8 cellular contexts compared by ENCODE assay signal in genomic region chr2:95992102-95992501, GRCh38. TPM values are rescaled to one million over a fixed set of nuclear protein-coding genes. Genes with fewer than 3 reads are reported as not detected.
DNase-seq lines count a peak whose midpoint lies in the region; ATAC-seq and TF ChIP-seq lines count a peak whose summit lies in the region.
"Not testable (repeated sequence)": the region's sequence is repeated elsewhere in the genome, so short reads cannot be mapped to it uniquely, and the experiment has no call there.

No MANE protein-coding gene starts in this region.

- not testable (repeated sequence) for H3K18ac ChIP-seq in neuronal stem cell (ENCODE audit: low read length)

- not testable (repeated sequence) for H2BK5ac ChIP-seq in neuronal stem cell (ENCODE audit: low read length)

- in situ Hi-C loops in brain microvascular endothelial cell (cut with HindIII; ENCODE audit: low pct_ligation_motif_present, low sequenced_read_pairs), result not testable (repeated sequence)

- not testable (repeated sequence) for H3K4me1 Mint-ChIP-seq in GM23338, activated B cell treated with CpG ODN at 0.5 μM for 24 hours

- H3K14ac ChIP-seq in neuronal stem cell (ENCODE audit: low read length), result not testable (repeated sequence)

- not testable (repeated sequence) for H2BK12ac ChIP-seq in neuronal stem cell (ENCODE audit: low read length)

- H2AK5ac ChIP-seq in neuronal stem cell (ENCODE audit: low read depth, low read length), result not testable (repeated sequence)

- H3K4me3 ChIP-seq in GM23338, result peak overlapping the region; percentile 53
- H3K4me3 ChIP-seq in brain microvascular endothelial cell (ENCODE audit: low read depth, low read length), result peak overlapping the region; percentile 62
- peak overlapping the region; percentile 74 for H3K4me3 ChIP-seq in left ventricle myocardium inferior
- H3K4me3 ChIP-seq in neuronal stem cell (ENCODE audit: low read length in 2 of 2), result peak overlapping the region; percentile 63 to 76
- peak overlapping the region; percentile 56 to 75 (median 66) for H3K4me3 ChIP-seq in tibial nerve

- not testable (repeated sequence) for H3K27ac Mint-ChIP-seq in GM23338
- H3K27ac Mint-ChIP-seq in activated B cell treated with CpG ODN at 0.5 μM for 24 hours, result peak overlapping the region; percentile 53

- POLR2A ChIA-PET in activated B cell treated with CpG ODN at 0.5 μM for 24 hours (lab: Charles Lee), result not testable (repeated sequence)

- H3K9ac ChIP-seq in neuronal stem cell (ENCODE audit: low read depth, low read length, poor library complexity), result peak overlapping the region; percentile 85

- not testable (repeated sequence) for H3K36me3 ChIP-seq in GM23338 (ENCODE audit: insufficient read depth); brain microvascular endothelial cell (replicated peaks); left ventricle myocardium inferior; neuronal stem cell (replicated peaks in 1 of 2; ENCODE audit: control insufficient read depth in 2 of 2, insufficient read depth in 2 of 2, low read length in 2 of 2); tibial nerve

- not testable (repeated sequence) for H2BK120ac ChIP-seq in neuronal stem cell (ENCODE audit: low read depth, low read length)

- H3K4me2 ChIP-seq in GM23338, result peak overlapping the region; percentile 72; the same call in 1 of the 2 replicates
- H3K4me2 ChIP-seq in neuronal stem cell (ENCODE audit: insufficient read depth, low read length, poor library complexity, severe bottlenecking), result not testable (repeated sequence)

- H3K79me1 ChIP-seq in neuronal stem cell (ENCODE audit: low read depth, low read length), result not testable (repeated sequence)

- not testable (repeated sequence) for H3K27ac ChIP-seq in GM23338 (ENCODE audit: low read depth); neuronal stem cell (replicated peaks; ENCODE audit: low read length)
- peak overlapping the region; percentile 73 for H3K27ac ChIP-seq in brain microvascular endothelial cell
- H3K27ac ChIP-seq in left ventricle myocardium inferior (replicated peaks), result peak overlapping the region; percentile 94
- H3K27ac ChIP-seq in tibial nerve, result peak overlapping the region; percentile 79 to 92 (median 86)

- H3K27me3 ChIP-seq in GM23338 (ENCODE audit: insufficient read depth); brain microvascular endothelial cell (replicated peaks); left ventricle myocardium inferior (ENCODE audit: low read depth); neuronal stem cell (ENCODE audit: control insufficient read depth in 3 of 3, insufficient read depth in 3 of 3, low read depth in 1 of 3, low read length in 3 of 3); tibial nerve: not testable (repeated sequence)

- ATAC-seq in GM18505 (IDR thresholded peaks at IDR 0.05; ENCODE audit: unreplicated experiment), result peak; percentile 48
- peak; percentile 81 for ATAC-seq in GM23338
- ATAC-seq in HG03457 (IDR thresholded peaks at IDR 0.05; ENCODE audit: unreplicated experiment), result peak; percentile 33
- ATAC-seq in activated B cell treated with CpG ODN at 0.5 μM for 24 hours (ENCODE audit: low read depth), result peak; percentile 57

- peak overlapping the region; percentile 71; the same call in 2 of the 3 replicates for H3K4me3 Mint-ChIP-seq in GM23338
- peak overlapping the region; percentile 95 for H3K4me3 Mint-ChIP-seq in activated B cell treated with CpG ODN at 0.5 μM for 24 hours

- not testable (repeated sequence) for H3K27me3 Mint-ChIP-seq in GM23338 (ENCODE audit: insufficient read depth, low read depth, poor library complexity); activated B cell treated with CpG ODN at 0.5 μM for 24 hours

- DNase-seq in GM23338 (ENCODE audit: low spot score); brain microvascular endothelial cell; left ventricle myocardium inferior; neuronal stem cell (ENCODE audit: low spot score); tibial nerve (ENCODE audit: low spot score in 2 of 2): not testable (repeated sequence)
- peak; percentile 42 for DNase-seq in activated B cell treated with CpG ODN at 0.5 μM for 24 hours

- CTCF ChIA-PET in activated B cell treated with CpG ODN at 0.5 μM for 24 hours (lab: Charles Lee), result interaction anchor here (0.7 to 2.9 kb wide), 13 partner anchors 17 to 885 kb away, joined by 3 to 28 read pairs (median 4); partner anchors contain the start of genes ADRA2B and ASTL

- not testable (repeated sequence) for TF ChIP-seq EP300 in tibial nerve (IDR thresholded peaks at IDR 0.05)

- TF ChIP-seq CTCF in GM23338 (conservative IDR thresholded peaks at IDR 0.05; ENCODE audit: low read depth in 2 of 2); activated B cell treated with CpG ODN at 0.5 μM for 24 hours (IDR thresholded peaks at IDR 0.05); brain microvascular endothelial cell (IDR thresholded peaks at IDR 0.05; ENCODE audit: low read depth, low read length, missing control alignments); left ventricle myocardium inferior (IDR thresholded peaks at IDR 0.05; ENCODE audit: borderline replicate concordance); tibial nerve (IDR thresholded peaks at IDR 0.05): not testable (repeated sequence)

- not testable (repeated sequence) for H3K4me1 ChIP-seq in GM23338 (ENCODE audit: insufficient read depth); left ventricle myocardium inferior; neuronal stem cell (ENCODE audit: control insufficient read depth in 2 of 2, insufficient read depth in 1 of 2, low read depth in 1 of 2, low read length in 2 of 2); tibial nerve

- not testable (repeated sequence) for H4K91ac ChIP-seq in neuronal stem cell (ENCODE audit: low read depth, low read length, poor library complexity)

- H3K36me3 Mint-ChIP-seq in GM23338 (ENCODE audit: low read depth); activated B cell treated with CpG ODN at 0.5 μM for 24 hours (ENCODE audit: low read depth): not testable (repeated sequence)

- H3K79me2 ChIP-seq in GM23338 (replicated peaks; ENCODE audit: insufficient read depth), result not testable (repeated sequence)

- not testable (repeated sequence) for H3K9me3 Mint-ChIP-seq in GM23338, activated B cell treated with CpG ODN at 0.5 μM for 24 hours

- WGBS in neuronal stem cell (ENCODE audit: extremely low coverage in 2 of 2, insufficient read length in 2 of 2, insufficient replicate concordance in 1 of 2), 2 donors, result no CpG with 5 or more reads among the region's 39 CpGs
- WGBS in tibial nerve, 2 donors, result no CpG with 5 or more reads among the region's 39 CpGs

- H3F3A ChIP-seq in GM23338 (replicated peaks; ENCODE audit: low read depth), result not testable (repeated sequence)

- not testable (repeated sequence) for TF ChIP-seq POLR2A in GM18505 (IDR thresholded peaks at IDR 0.05; ENCODE audit: borderline replicate concordance, extremely low read depth, insufficient read depth, insufficient read length); tibial nerve (IDR thresholded peaks at IDR 0.05)

- not testable (repeated sequence) for H3K4ac ChIP-seq in neuronal stem cell (ENCODE audit: low read length)

- not testable (repeated sequence) for H2AFZ ChIP-seq in GM23338
- H2AFZ ChIP-seq in neuronal stem cell (ENCODE audit: low read length), result peak overlapping the region; percentile 100

- not testable (repeated sequence) for H4K8ac ChIP-seq in neuronal stem cell (ENCODE audit: low read depth, low read length)

- intact Hi-C loops in activated B cell treated with CpG ODN at 0.5 μM for 24 hours (cut with micrococcal nuclease), result loop anchor here (1.0 to 10.0 kb wide), 5 partner anchors 125 to 813 kb away; partner anchors contain the start of gene TMEM127
- intact Hi-C loops in left ventricle myocardium inferior (cut with micrococcal nuclease), result not testable (repeated sequence)

- H3K23ac ChIP-seq in neuronal stem cell (ENCODE audit: low read depth, low read length, poor library complexity), result not testable (repeated sequence)

- H2BK15ac ChIP-seq in neuronal stem cell (ENCODE audit: low read length), result not testable (repeated sequence)

- not testable (repeated sequence) for H4K20me1 ChIP-seq in GM23338 (replicated peaks; ENCODE audit: insufficient read depth)

- H3K9me3 ChIP-seq in left ventricle myocardium inferior (replicated peaks); neuronal stem cell (replicated peaks in 1 of 2; ENCODE audit: control insufficient read depth in 2 of 2, insufficient read depth in 1 of 2, low read depth in 1 of 2, low read length in 2 of 2); tibial nerve: not testable (repeated sequence)

- H3K9me2 ChIP-seq in GM23338 (ENCODE audit: insufficient read depth), result not testable (repeated sequence)

RNA-seq across cellular contexts. Expression of gene ANKRD36C, which starts 0.5 kb away (rescaled TPM):
- total RNA-seq in GM23338 (2014; rRNA removed; shearing (Covaris generic)), result 11.2 and 16.2 TPM in 2 replicates
- polyA plus RNA-seq in GM23338 (2016; fragmentation: Nextera tagmentation; extraction: Ambion mirVana), result 16.6 and 16.8 TPM in 2 replicates
- 54.0 and 57.2 TPM in 2 replicates for total RNA-seq in activated B cell treated with CpG ODN at 0.5 μM for 24 hours
- 6.8 TPM for total RNA-seq in left ventricle myocardium inferior
- polyA plus RNA-seq in neuronal stem cell (2013, experiment 1 of 2), result 3.6 TPM
- polyA plus RNA-seq in neuronal stem cell (2013, experiment 2 of 2), result 4.5 TPM
- 10 to 100 TPM; 68.2 to 69.7 (median 69.2) TPM for total RNA-seq in tibial nerve

RNA-seq across cellular contexts. Expression of gene GPAT2, which starts 42.6 kb away (rescaled TPM):
- total RNA-seq in GM23338 (2014; rRNA removed; shearing (Covaris generic)), result 2.0 and 2.2 TPM in 2 replicates
- 1.4 and 1.6 TPM in 2 replicates for polyA plus RNA-seq in GM23338 (2016; fragmentation: Nextera tagmentation; extraction: Ambion mirVana)
- total RNA-seq in activated B cell treated with CpG ODN at 0.5 μM for 24 hours, result 4.5 and 4.9 TPM in 2 replicates
- 5.3 TPM for total RNA-seq in left ventricle myocardium inferior
- 0.03 TPM for polyA plus RNA-seq in neuronal stem cell (2013, experiment 1 of 2)
- 0.03 TPM for polyA plus RNA-seq in neuronal stem cell (2013, experiment 2 of 2)
- 10 to 100 TPM in 1 of 4 donors, 1 to 10 TPM in 3; 4.2 to 12.4 (median 6.4) TPM for total RNA-seq in tibial nerve
